1 cellular context compared by ENCODE assay signal in the genomic region with DNA sequence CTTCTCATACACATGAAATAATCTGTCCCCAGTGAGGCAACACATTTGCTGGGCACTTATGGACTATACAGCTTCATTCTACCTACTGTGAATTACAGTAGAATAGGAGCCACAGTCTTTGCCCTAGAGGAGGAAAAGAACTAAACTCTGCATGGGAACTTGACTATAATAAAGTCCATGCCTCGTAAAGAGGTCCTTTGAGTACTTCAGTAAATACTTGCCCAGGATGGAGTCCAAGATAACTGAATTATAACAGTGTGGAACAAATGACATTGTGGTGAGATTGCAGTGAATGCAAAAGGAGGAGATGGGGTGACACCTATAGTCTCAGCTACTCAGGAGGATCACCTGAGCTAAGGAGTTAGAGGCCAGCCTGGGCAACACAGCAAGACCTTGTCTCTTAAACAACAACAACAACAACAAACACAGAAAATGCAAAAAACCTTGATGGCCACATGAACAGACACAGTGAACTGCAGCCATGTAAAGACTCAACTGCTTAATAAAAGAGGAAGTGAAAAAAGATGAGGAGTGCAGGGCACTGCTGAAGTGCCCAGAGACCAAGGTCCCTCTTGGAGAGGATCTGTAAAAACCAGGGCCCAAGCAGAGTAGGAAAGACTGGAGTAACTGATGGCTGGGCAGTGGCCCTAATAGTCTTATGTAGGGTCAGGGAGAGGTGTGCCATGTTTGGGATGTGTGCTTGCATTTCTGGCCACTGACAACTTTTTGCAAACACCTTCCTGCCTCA.
TF ChIP-seq lines count a peak whose summit lies in the region.

No MANE protein-coding gene starts in this region.

TF ChIP-seq in SK-N-SH, 30 proteins besides CTCF, POLR2A, EP300 and RAD21 (continued from another document):
- no peak for TF ChIP-seq NRF1 (IDR thresholded peaks at IDR 0.05; ENCODE audit: low read depth, low read length)
- no peak for TF ChIP-seq MXI1 (IDR thresholded peaks at IDR 0.05; ENCODE audit: low read depth, low read length)
- TF ChIP-seq TAF1 (IDR thresholded peaks at IDR 0.05; ENCODE audit: borderline replicate concordance, low read depth, low read length): no peak
- TF ChIP-seq RFX5 (IDR thresholded peaks at IDR 0.05; ENCODE audit: low read length): no peak
- TF ChIP-seq POLR2AphosphoS5 (IDR thresholded peaks at IDR 0.05; ENCODE audit: low read depth, low read length): no peak
- TF ChIP-seq, protein P1, sequence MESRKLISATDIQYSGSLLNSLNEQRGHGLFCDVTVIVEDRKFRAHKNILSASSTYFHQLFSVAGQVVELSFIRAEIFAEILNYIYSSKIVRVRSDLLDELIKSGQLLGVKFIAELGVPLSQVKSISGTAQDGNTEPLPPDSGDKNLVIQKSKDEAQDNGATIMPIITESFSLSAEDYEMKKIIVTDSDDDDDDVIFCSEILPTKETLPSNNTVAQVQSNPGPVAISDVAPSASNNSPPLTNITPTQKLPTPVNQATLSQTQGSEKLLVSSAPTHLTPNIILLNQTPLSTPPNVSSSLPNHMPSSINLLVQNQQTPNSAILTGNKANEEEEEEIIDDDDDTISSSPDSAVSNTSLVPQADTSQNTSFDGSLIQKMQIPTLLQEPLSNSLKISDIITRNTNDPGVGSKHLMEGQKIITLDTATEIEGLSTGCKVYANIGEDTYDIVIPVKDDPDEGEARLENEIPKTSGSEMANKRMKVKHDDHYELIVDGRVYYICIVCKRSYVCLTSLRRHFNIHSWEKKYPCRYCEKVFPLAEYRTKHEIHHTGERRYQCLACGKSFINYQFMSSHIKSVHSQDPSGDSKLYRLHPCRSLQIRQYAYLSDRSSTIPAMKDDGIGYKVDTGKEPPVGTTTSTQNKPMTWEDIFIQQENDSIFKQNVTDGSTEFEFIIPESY (IDR thresholded peaks at IDR 0.05; ENCODE audit: borderline replicate concordance, low read depth): no peak
- TF ChIP-seq NFIC (IDR thresholded peaks at IDR 0.05; ENCODE audit: borderline replicate concordance): no peak
- TF ChIP-seq TEAD4 (IDR thresholded peaks at IDR 0.05; ENCODE audit: borderline replicate concordance, insufficient read depth): no peak
- TF ChIP-seq GABPA (IDR thresholded peaks at IDR 0.05; ENCODE audit: low read depth): no peak
- TF ChIP-seq RXRA (IDR thresholded peaks at IDR 0.05; ENCODE audit: borderline replicate concordance, low read depth): no peak
- no peak for TF ChIP-seq YY1 (IDR thresholded peaks at IDR 0.05; ENCODE audit: low read depth)
